29 cellular contexts compared by ENCODE assay signal in genomic region chr9:126401581-126401980, GRCh38.
"Had no signal": no experiment of that assay in that cellular context is flagged by ENCODE, and none has a peak within 500 bp of the region (broad histone marks: within the 10 kb centered on the region; RNA-seq: fewer than 3 reads in every experiment).

No MANE protein-coding gene starts in this region.

- H3K9me3 ChIP-seq: esophagus squamous epithelium, mucosa of descending colon, stomach, thyroid gland had no signal

- H3K27ac Mint-ChIP-seq: immature natural killer cell, memory B cell, mesothelial cell of epicardium, naive B cell, nephron, progenitor cell of endocrine pancreas, type B pancreatic cell had no signal

- H3K4me3 ChIP-seq: esophagus squamous epithelium, lung, mucosa of descending colon, smooth muscle cell, stomach, thyroid gland had no signal

- DNase-seq: cerebellar nuclear complex; cortex of kidney; effector memory CD8-positive, alpha-beta T cell; erythroblast; esophagus squamous epithelium; foreskin melanocyte; glutamatergic neuron; hypothalamus; immature natural killer cell; islet precursor cell; kidney glomerular epithelial cell; left colon; mucosa of descending colon; naive B cell; stimulated activated CD4-positive, alpha-beta T cell treated with anti-CD3 and anti-CD28 coated beads, Interleukin-12 subunit alpha, Interleukin-12 subunit beta, amount 100 ng/mL, for 4 hours; stimulated activated CD4-positive, alpha-beta T cell treated with anti-CD3 and anti-CD28 coated beads, Interleukin-4, amount 100 ng/mL, for 1 hour; stimulated activated CD8-positive, alpha-beta memory T cell treated with anti-CD3 and anti-CD28 coated beads, Interleukin-4, amount 100 ng/mL, for 48 hours; stimulated activated naive CD4-positive, alpha-beta T cell treated with Interleukin-2 at 50 U/mL for 16 hours; stomach; thyroid gland had no signal

- H3K4me1 ChIP-seq: parathyroid adenoma, thyroid gland had no signal

- H3K36me3 Mint-ChIP-seq: memory B cell, naive B cell had no signal

- H3K4me3 Mint-ChIP-seq: effector memory CD8-positive, alpha-beta T cell; immature natural killer cell; memory B cell; mesothelial cell of epicardium; naive B cell; nephron; type B pancreatic cell had no signal

- H3K27ac ChIP-seq: esophagus squamous epithelium, parathyroid adenoma, stomach, thyroid gland had no signal

- H3K9me3 Mint-ChIP-seq: effector memory CD8-positive, alpha-beta T cell; immature natural killer cell; memory B cell; mesothelial cell of epicardium; naive B cell; nephron; type B pancreatic cell had no signal

- H3K27me3 Mint-ChIP-seq: effector memory CD8-positive, alpha-beta T cell; naive B cell; progenitor cell of endocrine pancreas; type B pancreatic cell had no signal

- H3K27me3 ChIP-seq: esophagus squamous epithelium, stomach, thyroid gland had no signal

- ATAC-seq: effector memory CD8-positive, alpha-beta T cell; left colon; mucosa of descending colon; sciatic nerve had no signal
